Comparison of ENCODE assay signal across 27 cellular contexts in the genomic region with DNA sequence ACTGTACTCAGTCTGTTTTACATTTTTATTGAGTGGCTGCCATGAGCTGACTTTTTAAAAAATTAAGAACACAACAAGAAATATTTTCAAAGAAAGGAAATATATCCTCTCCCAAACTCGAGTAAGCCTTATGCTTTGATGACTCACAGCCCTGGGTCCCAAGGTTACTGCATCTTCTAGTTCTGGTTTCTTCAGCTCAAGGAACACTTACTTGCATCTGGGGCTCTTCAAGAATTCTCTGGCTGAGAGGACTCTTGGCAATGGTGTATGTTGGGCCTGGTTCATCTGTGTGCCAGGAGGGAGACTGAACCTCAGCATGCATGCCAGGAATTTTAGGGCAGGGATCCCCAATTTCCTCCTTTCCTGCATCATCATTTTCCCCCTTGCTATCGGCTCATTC.
A peak's percentile ranks its signal among the peaks of the same experiment; 100 is the strongest.
DNase-seq lines count a peak whose midpoint lies in the region; FAIRE-seq and TF ChIP-seq lines count a peak whose summit lies in the region.
"Had no signal": no experiment of that assay in that cellular context is flagged by ENCODE, and none has a peak within 500 bp of the region (broad histone marks: within the 10 kb centered on the region; RNA-seq: fewer than 3 reads in every experiment).

No MANE protein-coding gene starts in this region.

- H3K4me3 ChIP-seq in HFF-Myc (replicated peaks; ENCODE audit: low read depth, low read length), result no peak overlapping the region
- H3K4me3 ChIP-seq: body of pancreas, colonic mucosa, hepatocyte, left ventricle myocardium inferior, pancreas, right lobe of liver, upper lobe of right lung had no signal

- FAIRE-seq in RCC 7860 (lab: Jason Lieb, UNC), result no peak
- FAIRE-seq: pancreas had no signal

- no peak for TF ChIP-seq CTCF in AG09319 (IDR thresholded peaks at IDR 0.05; ENCODE audit: low read depth, low read length)
- no peak for TF ChIP-seq CTCF in HFF-Myc (IDR thresholded peaks at IDR 0.05; ENCODE audit: low read depth, low read length, missing control alignments)
- no peak for TF ChIP-seq CTCF in GM13976 (IDR thresholded peaks at IDR 0.05; ENCODE audit: borderline replicate concordance, control extremely low read depth, extremely low read depth, insufficient read depth, missing control alignments)

- in situ Hi-C loops in GM13976 (cut with MboI; ENCODE audit: low sequenced_read_pairs, unreplicated experiment), result no loop called here

- DNase-seq in AG09319 (ENCODE audit: extremely low read depth, low read depth), result peak; percentile 40
- peak; percentile 54 for DNase-seq in HFF-Myc (ENCODE audit: extremely low read depth, low read depth)
- DNase-seq in epidermal melanocyte (ENCODE audit: insufficient read length, low spot score), result peak; percentile 42
- peak; percentile 8 for DNase-seq in pons (ENCODE audit: low spot score)
- no peak for DNase-seq in RCC 7860 (ENCODE audit: low spot score)
- no peak for DNase-seq in DMS114 treated with DMSO at 0.1 percent for 48 hours (lab: John Stamatoyannopoulos, UW; ENCODE audit: unreplicated experiment)
- DNase-seq in NCI-H1092 treated with DMSO at 0.1 percent for 48 hours (lab: John Stamatoyannopoulos, UW), result no peak
- no peak for DNase-seq in GM13976 (ENCODE audit: low spot score)
- DNase-seq: activated CD8-positive, alpha-beta memory T cell treated with anti-CD3 and anti-CD28 coated beads, Interleukin-2, amount 50 U/mL, for 4 hours; activated naive CD8-positive, alpha-beta T cell treated with anti-CD3 and anti-CD28 coated beads, Interleukin-2, amount 10 ng/mL, durations not matched to agents 7 days and 5 days; AML-193; body of pancreas; colonic mucosa; DND-41; foreskin melanocyte; immature natural killer cell; KG1; left ventricle myocardium inferior; NCI-H1694 treated with DMSO at 0.1 percent for 48 hours; NCI-H69; nephron progenitor cell; pancreas; right lobe of liver; RPMI8226; stimulated activated CD8-positive, alpha-beta memory T cell treated with anti-CD3 and anti-CD28 coated beads, Interleukin-4, amount 100 ng/mL, for 48 hours had no signal

Comparison
In these comparisons a context has a peak if more than half of its experiments do, and no peak if none do; other contexts are left out.
1. DNase-seq: peak in AG09319 (single experiment), HFF-Myc (single experiment), epidermal melanocyte (single experiment) and pons (single experiment); none in RCC 7860 (single experiment), DMS114 treated with DMSO at 0.1 percent for 48 hours (single experiment), NCI-H1092 treated with DMSO at 0.1 percent for 48 hours (single experiment) and GM13976 (single experiment).